ENCODE assay signal across 15 cellular contexts in genomic region chrX:71941771-71942170, GRCh38. TPM values are rescaled to one million over a fixed set of nuclear protein-coding genes. Genes with fewer than 3 reads are reported as not detected.
DNase-seq lines count a peak whose midpoint lies in the region; ATAC-seq and TF ChIP-seq lines count a peak whose summit lies in the region.
"Had no signal": no experiment of that assay in that cellular context is flagged by ENCODE, and none has a peak within 500 bp of the region (broad histone marks: within the 10 kb centered on the region; RNA-seq: fewer than 3 reads in every experiment).

No MANE protein-coding gene starts in this region.

- ATAC-seq in SK-N-SH treated with all-trans-retinoic acid at 6 μM for 48 hours (peak; percentile 65; the same call in 2 of the 3 replicates), gastroesophageal sphincter (peak; percentile 85)

- no peak overlapping the region for H3K4me3 ChIP-seq in gastroesophageal sphincter
- no peak overlapping the region for H3K4me3 ChIP-seq in osteoblast (ENCODE audit: insufficient read depth, low read length)
- no peak overlapping the region for H3K4me3 ChIP-seq in thyroid gland (replicated peaks in 1 of 3)
- H3K4me3 ChIP-seq: coronary artery, testis had no signal

- H3K79me2 ChIP-seq in osteoblast (ENCODE audit: insufficient read depth, low read length): no peaks in the 10 kb centered on the region

- H3K9me3 ChIP-seq in gastroesophageal sphincter (no peaks in the 10 kb centered on the region), osteoblast (ENCODE audit: low read depth, low read length) (no peaks in the 10 kb centered on the region), thyroid gland (no peaks in the 10 kb centered on the region)
- H3K9me3 ChIP-seq: testis had no signal

- no peaks in the 10 kb centered on the region for H3K4me1 ChIP-seq in gastroesophageal sphincter
- H3K4me1 ChIP-seq in osteoblast (ENCODE audit: insufficient read depth, low read length): peaks cover 12% of the 10 kb centered on the region
- H3K4me1 ChIP-seq in thyroid gland: peaks cover 0 to 18% of the 10 kb centered on the region in 2 donors
- H3K4me1 ChIP-seq: testis had no signal

- peaks cover 2% of the 10 kb centered on the region for H3K27me3 Mint-ChIP-seq in nephron progenitor cell (ENCODE audit: low read depth, poor library complexity)

- H3K4me3 Mint-ChIP-seq in nephron progenitor cell: no peak overlapping the region
- H3K4me3 Mint-ChIP-seq: neural crest cell had no signal

- peak; percentile 85 for DNase-seq in AG20443 (ENCODE audit: low spot score)
- DNase-seq in osteoblast (ENCODE audit: insufficient read length, low spot score, missing footprints): no peak
- DNase-seq in activated naive CD4-positive, alpha-beta T cell treated with Interleukin-2 at 50 U/mL for 16 hours: no peak
- no peak for DNase-seq in thyroid gland
- no peak for DNase-seq in GM10266 (ENCODE audit: extremely low spot score)
- no peak for DNase-seq in nephron progenitor cell
- DNase-seq: NCI-H187; stimulated activated CD4-positive, alpha-beta T cell treated with anti-CD3 and anti-CD28 coated beads, Interleukin-4, amount 100 ng/mL, for 24 hours; testis; WERI-Rb-1 had no signal

- no peak overlapping the region for H2AFZ ChIP-seq in osteoblast (ENCODE audit: low read length)

- no peak overlapping the region for H3K27ac Mint-ChIP-seq in nephron progenitor cell

- intact Hi-C loops in thyroid gland (cut with DNase I): no loop called here

- WGBS in gastroesophageal sphincter (ENCODE audit: low coverage in 1 of 2), 2 donors: 20% methylated on average over 1 of the region's 3 CpGs; no CpG with 5 or more reads in 1 of the 2 donors
- 48% methylated on average over 3 of the region's 3 CpGs; no CpG with 5 or more reads in 1 of the 2 donors for WGBS in thyroid gland, 2 donors

- TF ChIP-seq POLR2A in gastroesophageal sphincter (IDR thresholded peaks at IDR 0.05): no peak
- TF ChIP-seq POLR2A in thyroid gland (IDR thresholded peaks at IDR 0.05): no peak

- peak overlapping the region; percentile 0 for H3K4me2 ChIP-seq in osteoblast (ENCODE audit: insufficient read depth, low read length)

- H3K27ac ChIP-seq in gastroesophageal sphincter (peak overlapping the region in 3 of 4 donors; percentile 6 to 55 (median 45)), osteoblast (ENCODE audit: low read depth, low read length) (peak overlapping the region; percentile 17), thyroid gland (no peak overlapping the region)
- H3K27ac ChIP-seq: HL-60, testis, WERI-Rb-1 had no signal

- H3K36me3 ChIP-seq in gastroesophageal sphincter (no peaks in the 10 kb centered on the region), osteoblast (ENCODE audit: insufficient read depth, low read length) (no peaks in the 10 kb centered on the region), thyroid gland (no peaks in the 10 kb centered on the region)
- H3K36me3 ChIP-seq: WERI-Rb-1 had no signal

- no peaks in the 10 kb centered on the region for H3K27me3 ChIP-seq in gastroesophageal sphincter
- H3K27me3 ChIP-seq in osteoblast (ENCODE audit: insufficient read depth, low read length): peaks cover 48% of the 10 kb centered on the region
- no peaks in the 10 kb centered on the region for H3K27me3 ChIP-seq in thyroid gland
- H3K27me3 ChIP-seq: testis had no signal

- TF ChIP-seq EP300 in gastroesophageal sphincter (IDR thresholded peaks at IDR 0.05): no peak

- peaks cover 2% of the 10 kb centered on the region for H4K20me1 ChIP-seq in osteoblast (ENCODE audit: insufficient read depth, low read length)

- H3K9me3 Mint-ChIP-seq in nephron progenitor cell: peaks cover 22% of the 10 kb centered on the region

- no peaks in the 10 kb centered on the region for H3K4me1 Mint-ChIP-seq in nephron progenitor cell

- H3K36me3 Mint-ChIP-seq in nephron progenitor cell (ENCODE audit: low read depth): no peaks in the 10 kb centered on the region

- TF ChIP-seq CTCF in gastroesophageal sphincter (IDR thresholded peaks at IDR 0.05) (no peak), osteoblast (IDR thresholded peaks at IDR 0.05; ENCODE audit: extremely low read depth, low read depth, low read length) (no peak), thyroid gland (IDR thresholded peaks at IDR 0.05) (no peak), GM10266 (IDR thresholded peaks at IDR 0.05; ENCODE audit: control insufficient read depth, insufficient read depth, low read depth, missing control alignments) (no peak), nephron progenitor cell (IDR thresholded peaks at IDR 0.05) (no peak)

TF ChIP-seq in SK-N-SH treated with all-trans-retinoic acid at 6 μM for 48 hours, 23 proteins besides CTCF, POLR2A, EP300 and RAD21:
- TF ChIP-seq CSDC2 (CRISPR knock-in tag; IDR thresholded peaks at IDR 0.05) (no peak), CSRNP3 (CRISPR knock-in tag; IDR thresholded peaks at IDR 0.05) (no peak)
TF ChIP-seq in SK-N-SH treated with all-trans-retinoic acid at 6 μM for 48 hours: peak in this region for 0.

RNA-seq across cellular contexts. Expression of gene NHSL2, which starts 31.1 kb away (rescaled TPM):
- 10 to 100 TPM; 10.4 to 35.8 (median 13.9) TPM for total RNA-seq in gastroesophageal sphincter
- total RNA-seq in osteoblast: 1.1 and 1.8 TPM in 2 replicates
- total RNA-seq in thyroid gland: 10 to 100 TPM in 1 of 4 donors, 1 to 10 TPM in 3; 5.5 to 11.7 (median 7.2) TPM

Comparison
In these comparisons a context has a peak if more than half of its experiments do, and no peak if none do; other contexts are left out.
1. H3K27ac ChIP-seq: peak in gastroesophageal sphincter (3 of 4) and osteoblast (single experiment); none in thyroid gland (0 of 3).